ENCODE assay signal across 19 cellular contexts in genomic region chr20:40006168-40006860, GRCh38.
DNase-seq lines count a peak whose midpoint lies in the region; ATAC-seq and TF ChIP-seq lines count a peak whose summit lies in the region.
"Had no signal": no experiment of that assay in that cellular context is flagged by ENCODE, and none has a peak within 500 bp of the region (broad histone marks: within the 10 kb centered on the region; RNA-seq: fewer than 3 reads in every experiment).

No MANE protein-coding gene starts in this region.

- no peak overlapping the region for H3K4me3 Mint-ChIP-seq in nephron
- H3K4me3 Mint-ChIP-seq: CD8-positive, alpha-beta T cell had no signal

- no peak for ATAC-seq in HG03139 (IDR thresholded peaks at IDR 0.05; ENCODE audit: unreplicated experiment)
- ATAC-seq: CD8-positive, alpha-beta T cell; GM12878; HCT116 had no signal

- peak overlapping the region in 2 of 3 experiments; percentile 5 to 60 for H3K27ac Mint-ChIP-seq in nephron
- H3K27ac Mint-ChIP-seq: CD8-positive, alpha-beta T cell had no signal

- H3K23ac ChIP-seq in trophoblast cell (ENCODE audit: low read length), result no peak overlapping the region

- no peak overlapping the region for H3K4me3 ChIP-seq in BE2C (ENCODE audit: low read depth, low read length)
- peak overlapping the region; percentile 87 for H3K4me3 ChIP-seq in endocrine pancreas (ENCODE audit: control insufficient read depth, insufficient read depth, low read length)
- no peak overlapping the region for H3K4me3 ChIP-seq in esophagus squamous epithelium
- H3K4me3 ChIP-seq in trophoblast cell (ENCODE audit: low read depth, low read length), result no peak overlapping the region
- H3K4me3 ChIP-seq in brain microvascular endothelial cell (ENCODE audit: low read depth, low read length), result no peak overlapping the region
- H3K4me3 ChIP-seq: BLaER1 treated with 17β-estradiol and CSF1 and Interleukin-3, amounts not matched to agents 10 nM and 100 nM; GM12878 had no signal

- no peak for TF ChIP-seq POLR2A in esophagus squamous epithelium (IDR thresholded peaks at IDR 0.05)

- H2AK5ac ChIP-seq in trophoblast cell (ENCODE audit: low read length), result no peak overlapping the region

- no peak overlapping the region for H3K9ac ChIP-seq in endocrine pancreas (ENCODE audit: control insufficient read depth, insufficient read depth, low read length)
- no peak overlapping the region for H3K9ac ChIP-seq in trophoblast cell (ENCODE audit: low read length)
- H3K9ac ChIP-seq: BLaER1 treated with 17β-estradiol and CSF1 and Interleukin-3, amounts not matched to agents 10 nM and 100 nM had no signal

- H3K27me3 Mint-ChIP-seq in nephron (ENCODE audit: low read depth), result peaks cover 6% of the 10 kb centered on the region

- H3K4ac ChIP-seq in trophoblast cell (ENCODE audit: low read depth, low read length), result no peak overlapping the region

- DNase-seq in BE2C, result peak; percentile 56
- peak; percentile 87 for DNase-seq in NCI-H82 (lab: John Stamatoyannopoulos, UW)
- DNase-seq in esophagus squamous epithelium (lab: John Stamatoyannopoulos, UW), result no peak
- no peak for DNase-seq in trophoblast cell
- no peak for DNase-seq in brain microvascular endothelial cell
- DNase-seq: 8988T; Calu3; CD8-positive, alpha-beta T cell; DMS53; DND-41; EL; GOT3; H7 had no signal

- TF ChIP-seq CTCF in BE2C (IDR thresholded peaks at IDR 0.05; ENCODE audit: low read depth, low read length), result no peak
- TF ChIP-seq CTCF in nephron (IDR thresholded peaks at IDR 0.05; ENCODE audit: unreplicated experiment in 3 of 3), result no peak
- TF ChIP-seq CTCF in esophagus squamous epithelium (IDR thresholded peaks at IDR 0.05), result no peak
- no peak for TF ChIP-seq CTCF in brain microvascular endothelial cell (IDR thresholded peaks at IDR 0.05; ENCODE audit: low read depth, low read length, missing control alignments)

- no peak overlapping the region for H2AFZ ChIP-seq in trophoblast cell (ENCODE audit: insufficient read depth, low read length, poor library complexity)

- no peak overlapping the region for H3K4me2 ChIP-seq in trophoblast cell (ENCODE audit: low read length)

- H3K36me3 ChIP-seq in BE2C, result no peaks in the 10 kb centered on the region
- peaks cover 4% of the 10 kb centered on the region for H3K36me3 ChIP-seq in endocrine pancreas (ENCODE audit: control insufficient read depth, insufficient read depth, low read length)
- no peaks in the 10 kb centered on the region for H3K36me3 ChIP-seq in esophagus squamous epithelium
- no peaks in the 10 kb centered on the region for H3K36me3 ChIP-seq in trophoblast cell (ENCODE audit: control insufficient read depth in 1 of 2, insufficient read depth in 2 of 2, low read length in 2 of 2)
- no peaks in the 10 kb centered on the region for H3K36me3 ChIP-seq in brain microvascular endothelial cell (replicated peaks)
- H3K36me3 ChIP-seq: BLaER1 treated with 17β-estradiol and CSF1 and Interleukin-3, amounts not matched to agents 10 nM and 100 nM had no signal

- H3K18ac ChIP-seq in trophoblast cell (ENCODE audit: low read length), result no peak overlapping the region

- H3K4me1 ChIP-seq in BE2C, result no peaks in the 10 kb centered on the region; the same call in 1 of the 2 replicates
- peaks cover 26% of the 10 kb centered on the region for H3K4me1 ChIP-seq in endocrine pancreas (ENCODE audit: control insufficient read depth, insufficient read depth, low read length)
- no peaks in the 10 kb centered on the region for H3K4me1 ChIP-seq in esophagus squamous epithelium
- peaks cover 4 to 10% of the 10 kb centered on the region in 2 experiments for H3K4me1 ChIP-seq in trophoblast cell (ENCODE audit: control insufficient read depth in 1 of 2, insufficient read depth in 2 of 2, low read length in 2 of 2)

- H3K79me2 ChIP-seq in trophoblast cell (ENCODE audit: control insufficient read depth, insufficient read depth, low read length, poor library complexity), result no peaks in the 10 kb centered on the region

- H3K4me1 Mint-ChIP-seq in nephron, result peaks cover 5% of the 10 kb centered on the region

- WGBS in esophagus squamous epithelium, 2 donors, result 29 to 67% methylated on average over 1 of the region's 1 CpG
- whole genome bisulfite sequencing in trophoblast cell (ENCODE audit: extremely low coverage, insufficient coverage, insufficient read length), result no CpG with 5 or more reads among the region's 1 CpG

- H3K9me3 Mint-ChIP-seq in nephron, result no peaks in the 10 kb centered on the region
- H3K9me3 Mint-ChIP-seq: CD8-positive, alpha-beta T cell had no signal

- H3K9me3 ChIP-seq in BE2C (no peaks in the 10 kb centered on the region), endocrine pancreas (ENCODE audit: control insufficient read depth, low read length) (no peaks in the 10 kb centered on the region), esophagus squamous epithelium (peaks cover 0 to 7% (median 0%) of the 10 kb centered on the region in 3 donors), trophoblast cell (ENCODE audit: insufficient read depth, low read depth, low read length) (no peaks in the 10 kb centered on the region)
- H3K9me3 ChIP-seq: BLaER1 treated with 17β-estradiol and CSF1 and Interleukin-3, amounts not matched to agents 10 nM and 100 nM had no signal

- no peak overlapping the region for H4K12ac ChIP-seq in trophoblast cell (ENCODE audit: low read depth, low read length)

- H3K36me3 Mint-ChIP-seq in nephron (ENCODE audit: low read depth), result no peaks in the 10 kb centered on the region
- H3K36me3 Mint-ChIP-seq: CD8-positive, alpha-beta T cell had no signal

- intact Hi-C loops in esophagus squamous epithelium (cut with DNase I), result no loop called here

- peaks cover 5% of the 10 kb centered on the region for H3K79me1 ChIP-seq in trophoblast cell (ENCODE audit: low read length)

- no peak overlapping the region for H4K91ac ChIP-seq in trophoblast cell (ENCODE audit: low read depth, low read length)

- H4K8ac ChIP-seq in trophoblast cell (ENCODE audit: low read depth, low read length), result no peak overlapping the region

- no peak overlapping the region for H2BK5ac ChIP-seq in trophoblast cell (ENCODE audit: low read depth, low read length, poor library complexity)

- H3K14ac ChIP-seq in trophoblast cell (ENCODE audit: low read length), result no peak overlapping the region

- in situ Hi-C loops in brain microvascular endothelial cell (cut with HindIII; ENCODE audit: low pct_ligation_motif_present, low sequenced_read_pairs), result no loop called here

- H3K27me3 ChIP-seq in BE2C (no peaks in the 10 kb centered on the region), endocrine pancreas (ENCODE audit: control insufficient read depth, insufficient read depth, low read length) (no peaks in the 10 kb centered on the region), esophagus squamous epithelium (no peaks in the 10 kb centered on the region), trophoblast cell (ENCODE audit: insufficient read depth, low read length) (no peaks in the 10 kb centered on the region), brain microvascular endothelial cell (replicated peaks) (no peaks in the 10 kb centered on the region)
- H3K27me3 ChIP-seq: BLaER1 treated with 17β-estradiol and CSF1 and Interleukin-3, amounts not matched to agents 10 nM and 100 nM had no signal

- no peak overlapping the region for H2BK120ac ChIP-seq in trophoblast cell (ENCODE audit: insufficient read depth, low read length, poor library complexity)

- no peak overlapping the region for H2BK12ac ChIP-seq in trophoblast cell (ENCODE audit: low read length)

- H3K27ac ChIP-seq in esophagus squamous epithelium (no peak overlapping the region), trophoblast cell (ENCODE audit: low read depth, low read length) (no peak overlapping the region), brain microvascular endothelial cell (no peak overlapping the region)
- H3K27ac ChIP-seq: BLaER1 treated with 17β-estradiol and CSF1 and Interleukin-3, amounts not matched to agents 10 nM and 100 nM had no signal

Comparison
In these comparisons a context has a peak if more than half of its experiments do, and no peak if none do; other contexts are left out.
1. DNase-seq: peak in BE2C (single experiment) and NCI-H82 (single experiment); none in esophagus squamous epithelium (single experiment), trophoblast cell (0 of 2) and brain microvascular endothelial cell (single experiment).